ENCODE assay signal across 8 cellular contexts in genomic region chr4:53490965-53491622, GRCh38.
DNase-seq lines count a peak whose midpoint lies in the region; ATAC-seq and TF ChIP-seq lines count a peak whose summit lies in the region.

No MANE protein-coding gene starts in this region.

- H3K14ac ChIP-seq in neuronal stem cell (ENCODE audit: low read length) = no peak overlapping the region

- no peak overlapping the region for H3K23ac ChIP-seq in neuronal stem cell (ENCODE audit: low read depth, low read length, poor library complexity)

- no peaks in the 10 kb centered on the region for H3K27me3 ChIP-seq in neuronal stem cell (ENCODE audit: control insufficient read depth in 3 of 3, insufficient read depth in 3 of 3, low read depth in 1 of 3, low read length in 3 of 3)

- no peak overlapping the region for H2BK5ac ChIP-seq in neuronal stem cell (ENCODE audit: low read length)

- DNase-seq in EH (ENCODE audit: low read depth) (peak; percentile 85), HS-5 (ENCODE audit: low read depth) (peak; percentile 70), SKM-1 (lab: John Stamatoyannopoulos, UW; ENCODE audit: unreplicated experiment) (peak; percentile 4), foreskin fibroblast (peak; percentile 83 to 92), retina (peak; percentile 26), neuronal stem cell (ENCODE audit: low spot score) (no peak)
- no peak for DNase-seq in activated CD8-positive, alpha-beta memory T cell treated with anti-CD3 and anti-CD28 coated beads, Interleukin-2, amount 50 U/mL, for 4 hours

- H2AK5ac ChIP-seq in neuronal stem cell (ENCODE audit: low read depth, low read length) = no peak overlapping the region

- H4K91ac ChIP-seq in neuronal stem cell (ENCODE audit: low read depth, low read length, poor library complexity) = no peak overlapping the region

- WGBS in neuronal stem cell (ENCODE audit: extremely low coverage in 2 of 2, insufficient read length in 2 of 2, insufficient replicate concordance in 1 of 2), 2 donors = no CpG with 5 or more reads among the region's 3 CpGs

- no peak overlapping the region for H2BK15ac ChIP-seq in neuronal stem cell (ENCODE audit: low read length)

- peak; percentile 68 for TF ChIP-seq CTCF in foreskin fibroblast (IDR thresholded peaks at IDR 0.05; ENCODE audit: low read depth, low read length)

- no peak overlapping the region for H3K4ac ChIP-seq in neuronal stem cell (ENCODE audit: low read length)

- no peak overlapping the region for H3K18ac ChIP-seq in neuronal stem cell (ENCODE audit: low read length)

- H3K79me1 ChIP-seq in neuronal stem cell (ENCODE audit: low read depth, low read length) = no peaks in the 10 kb centered on the region

- H2BK12ac ChIP-seq in neuronal stem cell (ENCODE audit: low read length) = no peak overlapping the region

- H3K9me3 ChIP-seq in neuronal stem cell (replicated peaks in 1 of 2; ENCODE audit: control insufficient read depth in 2 of 2, insufficient read depth in 1 of 2, low read depth in 1 of 2, low read length in 2 of 2) = no peaks in the 10 kb centered on the region

- no peak overlapping the region for H3K4me2 ChIP-seq in neuronal stem cell (ENCODE audit: insufficient read depth, low read length, poor library complexity, severe bottlenecking)

- no peak overlapping the region for H2BK120ac ChIP-seq in neuronal stem cell (ENCODE audit: low read depth, low read length)

- H3K27ac ChIP-seq in neuronal stem cell (replicated peaks; ENCODE audit: low read length) = no peak overlapping the region

- no peak overlapping the region for H2AFZ ChIP-seq in neuronal stem cell (ENCODE audit: low read length)

- no peaks in the 10 kb centered on the region for H3K36me3 ChIP-seq in neuronal stem cell (replicated peaks in 1 of 2; ENCODE audit: control insufficient read depth in 2 of 2, insufficient read depth in 2 of 2, low read length in 2 of 2)

- no peak overlapping the region for H3K9ac ChIP-seq in neuronal stem cell (ENCODE audit: low read depth, low read length, poor library complexity)

- no peak overlapping the region for H4K8ac ChIP-seq in neuronal stem cell (ENCODE audit: low read depth, low read length)

- no peak for ATAC-seq in HG03571 (IDR thresholded peaks at IDR 0.05; ENCODE audit: unreplicated experiment)

- no peak overlapping the region for H3K4me3 ChIP-seq in foreskin fibroblast (ENCODE audit: low read depth in 1 of 2, low read length in 2 of 2)
- H3K4me3 ChIP-seq in neuronal stem cell (ENCODE audit: low read length in 2 of 2) = no peak overlapping the region

- H3K4me1 ChIP-seq in neuronal stem cell (ENCODE audit: control insufficient read depth in 2 of 2, insufficient read depth in 1 of 2, low read depth in 1 of 2, low read length in 2 of 2) = no peaks in the 10 kb centered on the region

Comparison
In these comparisons a context has a peak if more than half of its experiments do, and no peak if none do; other contexts are left out.
1. DNase-seq: peak in EH (single experiment), HS-5 (single experiment), SKM-1 (single experiment), foreskin fibroblast (2 of 2) and retina (single experiment); none in neuronal stem cell (single experiment) and activated CD8-positive, alpha-beta memory T cell treated with anti-CD3 and anti-CD28 coated beads, Interleukin-2, amount 50 U/mL, for 4 hours (single experiment).